In the genomic region with DNA sequence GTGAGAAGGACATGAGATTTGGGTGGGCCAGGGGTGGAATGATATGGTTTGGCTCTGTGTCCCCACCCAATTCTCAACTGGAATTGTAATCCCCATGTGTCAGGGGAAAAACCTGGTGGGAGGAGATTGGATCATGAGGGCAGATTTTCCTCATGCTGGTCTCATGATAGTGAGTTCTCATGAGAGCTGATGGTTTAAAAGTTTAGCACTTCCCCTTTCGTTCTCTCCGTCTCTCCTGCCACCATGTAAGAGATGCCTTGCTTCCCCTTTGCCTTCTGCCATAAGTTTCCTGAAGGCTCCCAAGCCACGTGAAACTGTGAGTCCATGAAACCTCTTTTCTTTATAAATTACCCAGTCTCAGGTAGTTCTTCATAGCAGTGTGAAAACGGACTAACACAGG, we compare ENCODE assay signal across 22 cellular contexts.
DNase-seq lines count a peak whose midpoint lies in the region; ATAC-seq and TF ChIP-seq lines count a peak whose summit lies in the region.
"Had no signal": no experiment of that assay in that cellular context is flagged by ENCODE, and none has a peak within 500 bp of the region (broad histone marks: within the 10 kb centered on the region; RNA-seq: fewer than 3 reads in every experiment).

No MANE protein-coding gene starts in this region.

- H3K4me3 Mint-ChIP-seq in activated naive CD8-positive, alpha-beta T cell treated with anti-CD3 and anti-CD28 coated beads, Interleukin-2, amount 50 U/mL, for 24 hours, result no peak overlapping the region
- H3K4me3 Mint-ChIP-seq in activated naive CD8-positive, alpha-beta T cell treated with anti-CD3 and anti-CD28 coated beads for 36 hours, result no peak overlapping the region
- H3K4me3 Mint-ChIP-seq in stimulated activated naive B cell treated with anti-CD40 and anti-IgM and Interleukin-4, amounts not matched to agents 10 μg/mL and 1 μg/mL and 100 μg/mL, for 72 hours, result peak overlapping the region; percentile 33 to 50

- H3K9me3 ChIP-seq in stomach, result peaks cover 0 to 29% (median 23%) of the 10 kb centered on the region in 4 donors

- peaks cover 0 to 11% (median 3%) of the 10 kb centered on the region in 4 donors for H3K36me3 ChIP-seq in stomach
- H3K36me3 ChIP-seq: HAP-1, right atrium auricular region had no signal

- H3K27me3 ChIP-seq in stomach, result no peaks in the 10 kb centered on the region
- H3K27me3 ChIP-seq: BLaER1 treated with 17β-estradiol and CSF1 and Interleukin-3, amounts not matched to agents 10 nM and 100 nM; right atrium auricular region; tibial nerve had no signal

- H3K27ac Mint-ChIP-seq in activated naive CD8-positive, alpha-beta T cell treated with anti-CD3 and anti-CD28 coated beads, Interleukin-2, amount 50 U/mL, for 24 hours, result peak overlapping the region; percentile 7
- H3K27ac Mint-ChIP-seq in activated naive CD8-positive, alpha-beta T cell treated with anti-CD3 and anti-CD28 coated beads for 36 hours, result no peak overlapping the region
- H3K27ac Mint-ChIP-seq in stimulated activated naive B cell treated with anti-CD40 and anti-IgM and Interleukin-4, amounts not matched to agents 10 μg/mL and 1 μg/mL and 100 μg/mL, for 72 hours, result peak overlapping the region; percentile 92

- H3K27ac ChIP-seq in caudate nucleus (ENCODE audit: low read depth, low read length) (peak overlapping the region; percentile 36), stomach (peak overlapping the region in 1 of 5 donors; percentile 35)
- H3K27ac ChIP-seq: left ventricle myocardium inferior, right atrium auricular region, tibial nerve had no signal

- ATAC-seq in activated naive CD8-positive, alpha-beta T cell treated with anti-CD3 and anti-CD28 coated beads, Interleukin-2, amount 50 U/mL, for 24 hours, result no peak
- ATAC-seq in stimulated activated naive B cell treated with anti-CD40 and anti-IgM and Interleukin-4, amounts not matched to agents 10 μg/mL and 1 μg/mL and 100 μg/mL, for 72 hours (replicated peaks), result peak; percentile 45 to 57

- peaks cover 42% of the 10 kb centered on the region for H3K9me3 Mint-ChIP-seq in activated naive CD8-positive, alpha-beta T cell treated with anti-CD3 and anti-CD28 coated beads, Interleukin-2, amount 50 U/mL, for 24 hours
- H3K9me3 Mint-ChIP-seq in activated naive CD8-positive, alpha-beta T cell treated with anti-CD3 and anti-CD28 coated beads for 36 hours, result peaks cover 35% of the 10 kb centered on the region
- peaks cover 32 to 34% of the 10 kb centered on the region in 2 donors for H3K9me3 Mint-ChIP-seq in stimulated activated naive B cell treated with anti-CD40 and anti-IgM and Interleukin-4, amounts not matched to agents 10 μg/mL and 1 μg/mL and 100 μg/mL, for 72 hours

- 86 to 95% (median 91%) methylated on average over 4 of the region's 4 CpGs for WGBS in stomach, 5 donors

- H3K27me3 Mint-ChIP-seq in activated naive CD8-positive, alpha-beta T cell treated with anti-CD3 and anti-CD28 coated beads, Interleukin-2, amount 50 U/mL, for 24 hours, result no peaks in the 10 kb centered on the region
- H3K27me3 Mint-ChIP-seq in activated naive CD8-positive, alpha-beta T cell treated with anti-CD3 and anti-CD28 coated beads for 36 hours, result no peaks in the 10 kb centered on the region
- no peaks in the 10 kb centered on the region for H3K27me3 Mint-ChIP-seq in stimulated activated naive B cell treated with anti-CD40 and anti-IgM and Interleukin-4, amounts not matched to agents 10 μg/mL and 1 μg/mL and 100 μg/mL, for 72 hours

- no peak for TF ChIP-seq EP300 in stomach (IDR thresholded peaks at IDR 0.05)

- H3K4me3 ChIP-seq in stomach, result no peak overlapping the region
- H3K4me3 ChIP-seq: HAP-1, left ventricle myocardium inferior, right atrium auricular region, tibial nerve had no signal

- DNase-seq in activated naive CD8-positive, alpha-beta T cell treated with anti-CD3 and anti-CD28 coated beads, Interleukin-2, amount 50 U/mL, for 24 hours, result no peak
- no peak for DNase-seq in activated naive CD8-positive, alpha-beta T cell treated with anti-CD3 and anti-CD28 coated beads for 36 hours
- DNase-seq in MV-4-11 (lab: John Stamatoyannopoulos, UW) (peak; percentile 91), caudate nucleus (lab: John Stamatoyannopoulos, UW) (no peak), SW480 (ENCODE audit: low spot score) (no peak), HuH-7 (ENCODE audit: low spot score) (no peak), stomach (no peak)
- no peak for DNase-seq in stimulated activated naive B cell treated with anti-CD40 and anti-IgM and Interleukin-4, amounts not matched to agents 10 μg/mL and 1 μg/mL and 100 μg/mL, for 72 hours
- DNase-seq: activated CD4-positive, alpha-beta T cell treated with anti-CD3 and anti-CD28 coated beads for 48 hours; aorta; DMS153; effector memory CD4-positive, alpha-beta T cell; GF-D8; glutamatergic neuron; left ventricle myocardium inferior; occipital lobe; RPMI8226; stimulated activated CD4-positive, alpha-beta T cell treated with anti-CD3 and anti-CD28 coated beads, Interleukin-15, amount 100 ng/mL, for 24 hours had no signal

- peaks cover 26% of the 10 kb centered on the region for H3K4me1 Mint-ChIP-seq in activated naive CD8-positive, alpha-beta T cell treated with anti-CD3 and anti-CD28 coated beads, Interleukin-2, amount 50 U/mL, for 24 hours
- H3K4me1 Mint-ChIP-seq in activated naive CD8-positive, alpha-beta T cell treated with anti-CD3 and anti-CD28 coated beads for 36 hours, result peaks cover 31% of the 10 kb centered on the region
- peaks cover 37 to 51% of the 10 kb centered on the region in 2 donors for H3K4me1 Mint-ChIP-seq in stimulated activated naive B cell treated with anti-CD40 and anti-IgM and Interleukin-4, amounts not matched to agents 10 μg/mL and 1 μg/mL and 100 μg/mL, for 72 hours

- no peak for TF ChIP-seq POLR2A in stomach (IDR thresholded peaks at IDR 0.05)

- peaks cover 46% of the 10 kb centered on the region for H3K36me3 Mint-ChIP-seq in activated naive CD8-positive, alpha-beta T cell treated with anti-CD3 and anti-CD28 coated beads, Interleukin-2, amount 50 U/mL, for 24 hours (ENCODE audit: low read depth)
- peaks cover 53% of the 10 kb centered on the region for H3K36me3 Mint-ChIP-seq in activated naive CD8-positive, alpha-beta T cell treated with anti-CD3 and anti-CD28 coated beads for 36 hours
- peaks cover 71 to 84% of the 10 kb centered on the region in 2 donors for H3K36me3 Mint-ChIP-seq in stimulated activated naive B cell treated with anti-CD40 and anti-IgM and Interleukin-4, amounts not matched to agents 10 μg/mL and 1 μg/mL and 100 μg/mL, for 72 hours

- intact Hi-C loops in stomach (cut with DNase I; ENCODE audit: low total_unique reads), result no loop called here

- H3K4me1 ChIP-seq in stomach, result peaks cover 0 to 11% (median 0%) of the 10 kb centered on the region in 4 donors
- H3K4me1 ChIP-seq: HAP-1, right atrium auricular region, tibial nerve had no signal

- no peak for TF ChIP-seq CTCF in stomach (IDR thresholded peaks at IDR 0.05)

Comparison
In these comparisons a context has a peak if more than half of its experiments do, and no peak if none do; other contexts are left out.
1. H3K4me3 Mint-ChIP-seq: peak in stimulated activated naive B cell treated with anti-CD40 and anti-IgM and Interleukin-4, amounts not matched to agents 10 μg/mL and 1 μg/mL and 100 μg/mL, for 72 hours (2 of 2); none in activated naive CD8-positive, alpha-beta T cell treated with anti-CD3 and anti-CD28 coated beads, Interleukin-2, amount 50 U/mL, for 24 hours (single experiment) and activated naive CD8-positive, alpha-beta T cell treated with anti-CD3 and anti-CD28 coated beads for 36 hours (single experiment).